ENCODE assay signal across 1 cellular context in the genomic region with DNA sequence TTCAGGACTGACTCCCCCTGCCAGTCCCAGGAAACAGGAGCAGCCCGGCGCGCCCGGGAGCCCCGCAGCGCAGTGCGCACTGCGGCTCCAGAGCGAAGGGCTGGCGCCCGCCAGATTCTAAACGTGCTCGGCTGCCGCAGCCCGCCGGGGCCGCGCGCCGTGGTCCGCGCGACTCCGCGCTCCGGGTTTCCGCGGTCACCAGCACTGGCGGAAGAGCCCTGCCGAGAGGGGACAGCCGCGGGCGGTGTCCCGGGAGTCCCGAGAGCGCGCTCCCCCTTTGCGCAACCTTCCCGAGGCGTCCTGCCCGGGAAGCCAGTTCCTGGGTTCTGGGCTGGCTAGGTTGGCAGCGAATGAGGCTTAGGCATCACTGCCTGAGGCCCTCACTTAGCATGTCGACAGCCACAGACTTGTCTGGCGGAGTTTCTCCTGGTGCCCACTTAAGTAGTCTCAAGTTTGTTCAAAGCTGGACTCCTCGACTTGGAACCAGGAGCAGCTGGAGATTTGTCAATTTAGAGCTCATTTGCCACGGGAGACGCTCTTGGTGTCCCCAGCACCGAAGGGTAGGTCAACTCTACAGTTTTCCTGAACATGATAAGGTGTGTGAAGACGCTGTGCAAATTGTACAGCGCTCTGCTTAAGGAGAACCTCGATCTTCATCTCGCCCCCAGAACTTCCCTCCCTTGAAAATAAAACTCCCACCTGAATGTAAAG.
A peak's percentile ranks its signal among the peaks of the same experiment; 100 is the strongest.
TF ChIP-seq lines count a peak whose summit lies in the region.

No MANE protein-coding gene starts in this region.

TF ChIP-seq in HepG2, 621 proteins besides CTCF, POLR2A, EP300 and RAD21 (continued from another document and continues in another):
- peak; percentile 87; the same call in 1 of the 2 replicates for TF ChIP-seq IKZF5 (CRISPR knock-in tag; IDR thresholded peaks at IDR 0.05)
- TF ChIP-seq DNMT1 (CRISPR knock-in tag; IDR thresholded peaks at IDR 0.05), result peak; percentile 35; the same call in 1 of the 2 replicates
- peak; percentile 89 for TF ChIP-seq ZNF605 (CRISPR knock-in tag; IDR thresholded peaks at IDR 0.05)
- TF ChIP-seq HDAC2 (CRISPR knock-in tag; IDR thresholded peaks at IDR 0.05), result peak; percentile 85; the same call in 1 of the 2 replicates
- TF ChIP-seq HNRNPH1 (optimal IDR thresholded peaks at IDR 0.05; ENCODE audit: low read depth, low read length), result no peak
- TF ChIP-seq, protein P1, sequence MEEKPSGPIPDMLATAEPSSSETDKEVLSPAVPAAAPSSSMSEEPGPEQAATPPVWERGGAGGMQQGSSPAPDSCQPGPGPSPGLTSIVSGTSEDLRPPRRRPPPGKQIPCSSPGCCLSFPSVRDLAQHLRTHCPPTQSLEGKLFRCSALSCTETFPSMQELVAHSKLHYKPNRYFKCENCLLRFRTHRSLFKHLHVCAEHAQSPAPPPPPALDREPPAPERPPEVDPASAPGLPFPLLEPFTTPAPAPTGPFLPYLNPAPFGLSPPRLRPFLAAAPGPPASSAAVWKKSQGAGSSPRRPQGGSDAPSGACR (CRISPR knock-in tag; IDR thresholded peaks at IDR 0.05), result peak; percentile 91; the same call in 1 of the 2 replicates
- peak; percentile 96 for TF ChIP-seq ZNF607 (CRISPR knock-in tag; IDR thresholded peaks at IDR 0.05; ENCODE audit: borderline replicate concordance)
- peak; percentile 89; the same call in 1 of the 2 replicates for TF ChIP-seq ZNF878 (CRISPR knock-in tag; IDR thresholded peaks at IDR 0.05)
- peak; percentile 46 for TF ChIP-seq TEAD3 (CRISPR knock-in tag; optimal IDR thresholded peaks at IDR 0.05; ENCODE audit: borderline replicate concordance)
- TF ChIP-seq, protein P2, sequence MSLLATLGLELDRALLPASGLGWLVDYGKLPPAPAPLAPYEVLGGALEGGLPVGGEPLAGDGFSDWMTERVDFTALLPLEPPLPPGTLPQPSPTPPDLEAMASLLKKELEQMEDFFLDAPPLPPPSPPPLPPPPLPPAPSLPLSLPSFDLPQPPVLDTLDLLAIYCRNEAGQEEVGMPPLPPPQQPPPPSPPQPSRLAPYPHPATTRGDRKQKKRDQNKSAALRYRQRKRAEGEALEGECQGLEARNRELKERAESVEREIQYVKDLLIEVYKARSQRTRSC (CRISPR knock-in tag; IDR thresholded peaks at IDR 0.05; ENCODE audit: low read depth), result no peak
- 0 out of 2 replicates have a peak, but pooled peaks have one; percentile 3 for TF ChIP-seq ZNF354B (CRISPR knock-in tag; IDR thresholded peaks at IDR 0.05)
- TF ChIP-seq ZNF431 (CRISPR knock-in tag; IDR thresholded peaks at IDR 0.05; ENCODE audit: borderline replicate concordance, low read depth), result peak; percentile 93
- TF ChIP-seq SCMH1 (CRISPR knock-in tag; IDR thresholded peaks at IDR 0.05; ENCODE audit: borderline replicate concordance), result no peak
- 0 out of 2 replicates have a peak, but pooled peaks have one; percentile 41 for TF ChIP-seq RNF2 (conservative IDR thresholded peaks at IDR 0.05; ENCODE audit: low read depth)
- TF ChIP-seq ISX (CRISPR knock-in tag; conservative IDR thresholded peaks at IDR 0.05), result peak; percentile 97
- TF ChIP-seq ZNF335 (CRISPR knock-in tag; IDR thresholded peaks at IDR 0.05), result peak; percentile 55; the same call in 1 of the 2 replicates
- TF ChIP-seq, protein P3, sequence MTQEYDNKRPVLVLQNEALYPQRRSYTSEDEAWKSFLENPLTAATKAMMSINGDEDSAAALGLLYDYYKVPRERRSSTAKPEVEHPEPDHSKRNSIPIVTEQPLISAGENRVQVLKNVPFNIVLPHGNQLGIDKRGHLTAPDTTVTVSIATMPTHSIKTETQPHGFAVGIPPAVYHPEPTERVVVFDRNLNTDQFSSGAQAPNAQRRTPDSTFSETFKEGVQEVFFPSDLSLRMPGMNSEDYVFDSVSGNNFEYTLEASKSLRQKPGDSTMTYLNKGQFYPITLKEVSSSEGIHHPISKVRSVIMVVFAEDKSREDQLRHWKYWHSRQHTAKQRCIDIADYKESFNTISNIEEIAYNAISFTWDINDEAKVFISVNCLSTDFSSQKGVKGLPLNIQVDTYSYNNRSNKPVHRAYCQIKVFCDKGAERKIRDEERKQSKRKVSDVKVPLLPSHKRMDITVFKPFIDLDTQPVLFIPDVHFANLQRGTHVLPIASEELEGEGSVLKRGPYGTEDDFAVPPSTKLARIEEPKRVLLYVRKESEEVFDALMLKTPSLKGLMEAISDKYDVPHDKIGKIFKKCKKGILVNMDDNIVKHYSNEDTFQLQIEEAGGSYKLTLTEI (CRISPR knock-in tag; conservative IDR thresholded peaks at IDR 0.05), result no peak
- peak; percentile 95 for TF ChIP-seq ZNF430 (CRISPR knock-in tag; IDR thresholded peaks at IDR 0.05)
- no peak for TF ChIP-seq TCF7L2 (IDR thresholded peaks at IDR 0.05; ENCODE audit: low read depth, low read length)
- no peak for TF ChIP-seq RBAK (CRISPR knock-in tag; IDR thresholded peaks at IDR 0.05)
- peak; percentile 54; the same call in 1 of the 2 replicates for TF ChIP-seq ZNF841 (CRISPR knock-in tag; IDR thresholded peaks at IDR 0.05; ENCODE audit: borderline replicate concordance)
- no peak for TF ChIP-seq ZNF569 (CRISPR knock-in tag; IDR thresholded peaks at IDR 0.05; ENCODE audit: borderline replicate concordance)
- peak; percentile 97 for TF ChIP-seq ZNF256 (CRISPR knock-in tag; conservative IDR thresholded peaks at IDR 0.05)
- peak; percentile 88; the same call in 1 of the 2 replicates for TF ChIP-seq ZNF598 (CRISPR knock-in tag; IDR thresholded peaks at IDR 0.05; ENCODE audit: borderline replicate concordance)
- peak; percentile 89 for TF ChIP-seq ZNF703 (CRISPR knock-in tag; IDR thresholded peaks at IDR 0.05; ENCODE audit: borderline replicate concordance)
- peak; percentile 95 for TF ChIP-seq ZMAT3 (CRISPR knock-in tag; conservative IDR thresholded peaks at IDR 0.05)
- TF ChIP-seq ZFP41 (CRISPR knock-in tag; IDR thresholded peaks at IDR 0.05; ENCODE audit: borderline replicate concordance), result peak; percentile 55; the same call in 1 of the 2 replicates
- TF ChIP-seq, protein P4, sequence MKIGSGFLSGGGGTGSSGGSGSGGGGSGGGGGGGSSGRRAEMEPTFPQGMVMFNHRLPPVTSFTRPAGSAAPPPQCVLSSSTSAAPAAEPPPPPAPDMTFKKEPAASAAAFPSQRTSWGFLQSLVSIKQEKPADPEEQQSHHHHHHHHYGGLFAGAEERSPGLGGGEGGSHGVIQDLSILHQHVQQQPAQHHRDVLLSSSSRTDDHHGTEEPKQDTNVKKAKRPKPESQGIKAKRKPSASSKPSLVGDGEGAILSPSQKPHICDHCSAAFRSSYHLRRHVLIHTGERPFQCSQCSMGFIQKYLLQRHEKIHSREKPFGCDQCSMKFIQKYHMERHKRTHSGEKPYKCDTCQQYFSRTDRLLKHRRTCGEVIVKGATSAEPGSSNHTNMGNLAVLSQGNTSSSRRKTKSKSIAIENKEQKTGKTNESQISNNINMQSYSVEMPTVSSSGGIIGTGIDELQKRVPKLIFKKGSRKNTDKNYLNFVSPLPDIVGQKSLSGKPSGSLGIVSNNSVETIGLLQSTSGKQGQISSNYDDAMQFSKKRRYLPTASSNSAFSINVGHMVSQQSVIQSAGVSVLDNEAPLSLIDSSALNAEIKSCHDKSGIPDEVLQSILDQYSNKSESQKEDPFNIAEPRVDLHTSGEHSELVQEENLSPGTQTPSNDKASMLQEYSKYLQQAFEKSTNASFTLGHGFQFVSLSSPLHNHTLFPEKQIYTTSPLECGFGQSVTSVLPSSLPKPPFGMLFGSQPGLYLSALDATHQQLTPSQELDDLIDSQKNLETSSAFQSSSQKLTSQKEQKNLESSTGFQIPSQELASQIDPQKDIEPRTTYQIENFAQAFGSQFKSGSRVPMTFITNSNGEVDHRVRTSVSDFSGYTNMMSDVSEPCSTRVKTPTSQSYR (CRISPR knock-in tag; IDR thresholded peaks at IDR 0.05; ENCODE audit: borderline replicate concordance), result peak; percentile 61; the same call in 1 of the 2 replicates
- no peak for TF ChIP-seq ZNF83 (CRISPR knock-in tag; IDR thresholded peaks at IDR 0.05; ENCODE audit: borderline replicate concordance)
- TF ChIP-seq CEBPB (IDR thresholded peaks at IDR 0.05; ENCODE audit: borderline replicate concordance, low read depth, low read length), result peak; percentile 98
- peak; percentile 99 for TF ChIP-seq SALL2 (CRISPR knock-in tag; IDR thresholded peaks at IDR 0.05)
- peak; percentile 53 for TF ChIP-seq PRDM10 (CRISPR knock-in tag; IDR thresholded peaks at IDR 0.05; ENCODE audit: low read depth)
- TF ChIP-seq, protein P5, sequence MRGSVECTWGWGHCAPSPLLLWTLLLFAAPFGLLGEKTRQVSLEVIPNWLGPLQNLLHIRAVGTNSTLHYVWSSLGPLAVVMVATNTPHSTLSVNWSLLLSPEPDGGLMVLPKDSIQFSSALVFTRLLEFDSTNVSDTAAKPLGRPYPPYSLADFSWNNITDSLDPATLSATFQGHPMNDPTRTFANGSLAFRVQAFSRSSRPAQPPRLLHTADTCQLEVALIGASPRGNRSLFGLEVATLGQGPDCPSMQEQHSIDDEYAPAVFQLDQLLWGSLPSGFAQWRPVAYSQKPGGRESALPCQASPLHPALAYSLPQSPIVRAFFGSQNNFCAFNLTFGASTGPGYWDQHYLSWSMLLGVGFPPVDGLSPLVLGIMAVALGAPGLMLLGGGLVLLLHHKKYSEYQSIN (CRISPR knock-in tag; IDR thresholded peaks at IDR 0.05; ENCODE audit: borderline replicate concordance), result no peak
- no peak for TF ChIP-seq ZNF20 (CRISPR knock-in tag; IDR thresholded peaks at IDR 0.05)
- peak; percentile 97 for TF ChIP-seq ZMYM4 (CRISPR knock-in tag; IDR thresholded peaks at IDR 0.05)
- no peak for TF ChIP-seq ZNF317 (CRISPR knock-in tag; IDR thresholded peaks at IDR 0.05)
- TF ChIP-seq ZFP36 (IDR thresholded peaks at IDR 0.05; ENCODE audit: borderline replicate concordance, low read depth, low read length, partially characterized antibody), result no peak
- TF ChIP-seq ZNF550 (CRISPR knock-in tag; IDR thresholded peaks at IDR 0.05; ENCODE audit: borderline replicate concordance), result peak; percentile 50; the same call in 1 of the 2 replicates
- TF ChIP-seq ZKSCAN1 (IDR thresholded peaks at IDR 0.05; ENCODE audit: low read length), result peak; percentile 48; the same call in 1 of the 2 replicates
- TF ChIP-seq, protein P6, sequence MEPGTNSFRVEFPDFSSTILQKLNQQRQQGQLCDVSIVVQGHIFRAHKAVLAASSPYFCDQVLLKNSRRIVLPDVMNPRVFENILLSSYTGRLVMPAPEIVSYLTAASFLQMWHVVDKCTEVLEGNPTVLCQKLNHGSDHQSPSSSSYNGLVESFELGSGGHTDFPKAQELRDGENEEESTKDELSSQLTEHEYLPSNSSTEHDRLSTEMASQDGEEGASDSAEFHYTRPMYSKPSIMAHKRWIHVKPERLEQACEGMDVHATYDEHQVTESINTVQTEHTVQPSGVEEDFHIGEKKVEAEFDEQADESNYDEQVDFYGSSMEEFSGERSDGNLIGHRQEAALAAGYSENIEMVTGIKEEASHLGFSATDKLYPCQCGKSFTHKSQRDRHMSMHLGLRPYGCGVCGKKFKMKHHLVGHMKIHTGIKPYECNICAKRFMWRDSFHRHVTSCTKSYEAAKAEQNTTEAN (CRISPR knock-in tag; conservative IDR thresholded peaks at IDR 0.05), result peak; percentile 91
- peak; percentile 87 for TF ChIP-seq TAF15 (IDR thresholded peaks at IDR 0.05; ENCODE audit: low read depth, low read length, poor library complexity, severe bottlenecking)
- TF ChIP-seq ZNF781 (CRISPR knock-in tag; IDR thresholded peaks at IDR 0.05; ENCODE audit: borderline replicate concordance, not compliant biosample characterization), result no peak
- no peak for TF ChIP-seq IKZF1 (IDR thresholded peaks at IDR 0.05)
- TF ChIP-seq HNRNPUL1 (IDR thresholded peaks at IDR 0.05; ENCODE audit: low read depth, low read length), result peak; percentile 89
- TF ChIP-seq, protein P7, sequence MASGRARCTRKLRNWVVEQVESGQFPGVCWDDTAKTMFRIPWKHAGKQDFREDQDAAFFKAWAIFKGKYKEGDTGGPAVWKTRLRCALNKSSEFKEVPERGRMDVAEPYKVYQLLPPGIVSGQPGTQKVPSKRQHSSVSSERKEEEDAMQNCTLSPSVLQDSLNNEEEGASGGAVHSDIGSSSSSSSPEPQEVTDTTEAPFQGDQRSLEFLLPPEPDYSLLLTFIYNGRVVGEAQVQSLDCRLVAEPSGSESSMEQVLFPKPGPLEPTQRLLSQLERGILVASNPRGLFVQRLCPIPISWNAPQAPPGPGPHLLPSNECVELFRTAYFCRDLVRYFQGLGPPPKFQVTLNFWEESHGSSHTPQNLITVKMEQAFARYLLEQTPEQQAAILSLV (CRISPR knock-in tag; IDR thresholded peaks at IDR 0.05; ENCODE audit: borderline replicate concordance), result peak; percentile 94; the same call in 1 of the 2 replicates
- TF ChIP-seq, protein P8, sequence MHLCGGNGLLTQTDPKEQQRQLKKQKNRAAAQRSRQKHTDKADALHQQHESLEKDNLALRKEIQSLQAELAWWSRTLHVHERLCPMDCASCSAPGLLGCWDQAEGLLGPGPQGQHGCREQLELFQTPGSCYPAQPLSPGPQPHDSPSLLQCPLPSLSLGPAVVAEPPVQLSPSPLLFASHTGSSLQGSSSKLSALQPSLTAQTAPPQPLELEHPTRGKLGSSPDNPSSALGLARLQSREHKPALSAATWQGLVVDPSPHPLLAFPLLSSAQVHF (CRISPR knock-in tag; IDR thresholded peaks at IDR 0.05), result peak; percentile 81; the same call in 1 of the 2 replicates
- TF ChIP-seq ZNF562 (CRISPR knock-in tag; IDR thresholded peaks at IDR 0.05; ENCODE audit: borderline replicate concordance), result no peak
